27 cellular contexts compared by ENCODE assay signal in genomic region chr12:5900533-5901255, GRCh38. TPM values are rescaled to one million over a fixed set of nuclear protein-coding genes. Genes with fewer than 3 reads are reported as not detected.
"Had no signal": no experiment of that assay in that cellular context is flagged by ENCODE, and none has a peak within 500 bp of the region (broad histone marks: within the 10 kb centered on the region; RNA-seq: fewer than 3 reads in every experiment).

No MANE protein-coding gene starts in this region.

- H3K4me3 Mint-ChIP-seq: immature natural killer cell; naive thymus-derived CD4-positive, alpha-beta T cell; nephron progenitor cell; stimulated activated naive B cell treated with anti-CD40 and anti-IgM and Interleukin-4, amounts not matched to agents 10 μg/mL and 1 μg/mL and 100 μg/mL, for 72 hours had no signal

- DNase-seq: central memory CD4-positive, alpha-beta T cell; effector CD4-positive, alpha-beta T cell; esophagus squamous epithelium; foreskin fibroblast; glutamatergic neuron; immature natural killer cell; kidney; left cardiac atrium; left ventricle myocardium superior; mesenchymal stem cell; naive thymus-derived CD4-positive, alpha-beta T cell; nephron progenitor cell; sigmoid colon; stimulated activated CD4-positive, alpha-beta T cell treated with anti-CD3 and anti-CD28 coated beads, Interleukin-2, amount 100 ng/mL, for 24 hours; stimulated activated CD4-positive, alpha-beta T cell treated with anti-CD3 and anti-CD28 coated beads, Interleukin-4, amount 100 ng/mL, for 4 hours; stimulated activated naive B cell treated with anti-CD40 and anti-IgM and Interleukin-4, amounts not matched to agents 10 μg/mL and 1 μg/mL and 100 μg/mL, for 72 hours; stomach; substantia nigra; transverse colon had no signal

- H3K4me1 ChIP-seq: esophagus squamous epithelium, gastroesophageal sphincter, parathyroid adenoma, prostate gland, sigmoid colon, stomach, transverse colon had no signal

- H3K27ac ChIP-seq: coronary artery, epithelial cell of prostate, esophagus squamous epithelium, gastroesophageal sphincter, parathyroid adenoma, prostate gland, sigmoid colon, skin epidermis, stomach, thoracic aorta, transverse colon had no signal

- FAIRE-seq: kidney had no signal

- ATAC-seq: gastroesophageal sphincter; left cardiac atrium; left ventricle myocardium superior; naive thymus-derived CD4-positive, alpha-beta T cell; stimulated activated naive B cell treated with anti-CD40 and anti-IgM and Interleukin-4, amounts not matched to agents 10 μg/mL and 1 μg/mL and 100 μg/mL, for 72 hours had no signal

- H3K27me3 ChIP-seq: sigmoid colon had no signal

- H3K36me3 ChIP-seq: esophagus squamous epithelium, gastroesophageal sphincter, prostate gland, sigmoid colon, stomach, thoracic aorta, transverse colon had no signal

- H3K36me3 Mint-ChIP-seq: immature natural killer cell; naive thymus-derived CD4-positive, alpha-beta T cell; stimulated activated naive B cell treated with anti-CD40 and anti-IgM and Interleukin-4, amounts not matched to agents 10 μg/mL and 1 μg/mL and 100 μg/mL, for 72 hours had no signal

- H3K9me3 ChIP-seq: esophagus squamous epithelium, gastroesophageal sphincter, prostate gland, sigmoid colon, stomach, thoracic aorta, transverse colon had no signal

- H3K9me3 Mint-ChIP-seq: immature natural killer cell; nephron progenitor cell; stimulated activated naive B cell treated with anti-CD40 and anti-IgM and Interleukin-4, amounts not matched to agents 10 μg/mL and 1 μg/mL and 100 μg/mL, for 72 hours had no signal

- H3K4me1 Mint-ChIP-seq: immature natural killer cell; naive thymus-derived CD4-positive, alpha-beta T cell; stimulated activated naive B cell treated with anti-CD40 and anti-IgM and Interleukin-4, amounts not matched to agents 10 μg/mL and 1 μg/mL and 100 μg/mL, for 72 hours had no signal

- H3K4me3 ChIP-seq: coronary artery, esophagus squamous epithelium, gastroesophageal sphincter, lung, prostate gland, sigmoid colon, skin epidermis, stomach, thoracic aorta, transverse colon had no signal

RNA-seq across cellular contexts. Expression of gene ANO2, which starts 44.4 kb away (rescaled TPM):
- total RNA-seq: naive thymus-derived CD4-positive, alpha-beta T cell had no signal
- polyA plus RNA-seq: immature natural killer cell; naive thymus-derived CD4-positive, alpha-beta T cell had no signal
